In the genomic region with DNA sequence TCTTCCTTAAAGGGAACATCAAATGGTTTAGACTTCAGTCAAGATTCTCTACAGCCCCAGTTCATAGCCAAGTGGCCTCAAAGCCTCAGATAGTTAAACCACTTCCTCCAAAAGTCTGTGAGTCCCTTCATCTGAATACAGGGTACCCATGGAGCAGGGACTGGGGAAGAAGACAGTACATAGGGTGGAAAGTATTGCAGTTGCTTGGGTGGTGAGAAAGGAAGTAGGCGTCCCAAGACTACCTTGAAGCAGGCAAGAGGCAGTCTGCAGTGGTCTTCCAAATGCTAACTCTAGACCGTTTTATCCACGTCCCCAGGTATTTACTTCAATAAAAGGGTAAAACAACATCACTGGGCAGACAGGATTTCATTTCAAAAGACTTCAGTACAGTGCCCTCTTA, we compare ENCODE assay signal across 8 cellular contexts. TPM values are rescaled to one million over a fixed set of nuclear protein-coding genes. Genes with fewer than 3 reads are reported as not detected.
DNase-seq lines count a peak whose midpoint lies in the region; ATAC-seq and TF ChIP-seq lines count a peak whose summit lies in the region.

No MANE protein-coding gene starts in this region.

- H4K20me1 ChIP-seq in OCI-LY7 (ENCODE audit: insufficient read depth, low read length) = peaks cover 7% of the 10 kb centered on the region; the same call in 1 of the 2 replicates
- H4K20me1 ChIP-seq in mammary epithelial cell (ENCODE audit: insufficient read depth, low read length) = no peaks in the 10 kb centered on the region

- POLR2A ChIA-PET in OCI-LY7 (lab: Charles Lee) = interaction anchor here (1.6 kb wide), 1 partner anchor 108 kb away, joined by 7 read pairs; no protein-coding TSS in a partner anchor

- H3K4me1 ChIP-seq in OCI-LY7 (ENCODE audit: insufficient read depth, low read length, poor library complexity, severe bottlenecking) = peaks cover 31% of the 10 kb centered on the region
- peaks cover 15% of the 10 kb centered on the region for H3K4me1 ChIP-seq in mammary epithelial cell (ENCODE audit: insufficient read depth, low read length)
- peaks cover 0 to 11% of the 10 kb centered on the region in 2 donors for H3K4me1 ChIP-seq in muscle layer of duodenum (ENCODE audit: control insufficient read depth in 1 of 2, insufficient read depth in 2 of 2, low read length in 2 of 2)

- ATAC-seq in GM18520 (IDR thresholded peaks at IDR 0.05; ENCODE audit: unreplicated experiment) = no peak
- ATAC-seq in GM19467 (IDR thresholded peaks at IDR 0.05; ENCODE audit: unreplicated experiment) = no peak
- no peak for ATAC-seq in HG03460 (IDR thresholded peaks at IDR 0.05; ENCODE audit: unreplicated experiment)
- no peak for ATAC-seq in HG03159 (IDR thresholded peaks at IDR 0.05; ENCODE audit: unreplicated experiment)

- H3K36me3 ChIP-seq in OCI-LY7 (ENCODE audit: insufficient read depth, low read length) = no peaks in the 10 kb centered on the region
- H3K36me3 ChIP-seq in mammary epithelial cell (ENCODE audit: insufficient read depth, low read length) = no peaks in the 10 kb centered on the region
- H3K36me3 ChIP-seq in muscle layer of duodenum (ENCODE audit: control insufficient read depth in 1 of 2, insufficient read depth in 2 of 2, low read length in 2 of 2) = no peaks in the 10 kb centered on the region

- H2AFZ ChIP-seq in OCI-LY7 (ENCODE audit: low read length) = peak overlapping the region; percentile 48; the same call in 1 of the 2 replicates
- H2AFZ ChIP-seq in mammary epithelial cell (ENCODE audit: low read depth, low read length) = peak overlapping the region; percentile 0

- WGBS in mammary epithelial cell (ENCODE audit: low coverage, missing lambda C conversion rate) = 62% methylated on average over 3 of the region's 3 CpGs

- H3K4me3 ChIP-seq in OCI-LY7 (ENCODE audit: low read depth, low read length, poor library complexity, severe bottlenecking) (peak overlapping the region; percentile 79), mammary epithelial cell (replicated peaks in 1 of 3; ENCODE audit: insufficient read depth in 1 of 3, low read depth in 2 of 3, low read length in 3 of 3) (peak overlapping the region; percentile 65 to 88 (median 78)), muscle layer of duodenum (ENCODE audit: low read depth in 1 of 2, low read length in 2 of 2) (peak overlapping the region; percentile 68 to 88)

- H3K27ac ChIP-seq in OCI-LY7 (ENCODE audit: low read depth, low read length, poor library complexity, severe bottlenecking) (peak overlapping the region; percentile 62), mammary epithelial cell (ENCODE audit: insufficient read depth, low read depth, low read length) (no peak overlapping the region), muscle layer of duodenum (ENCODE audit: low read length) (peak overlapping the region; percentile 69)

- H3K27me3 ChIP-seq in mammary epithelial cell (ENCODE audit: insufficient read depth, low read length) (no peaks in the 10 kb centered on the region), muscle layer of duodenum (ENCODE audit: low read depth, low read length) (no peaks in the 10 kb centered on the region)

- no peak for TF ChIP-seq CTCF in GM13976 (IDR thresholded peaks at IDR 0.05; ENCODE audit: borderline replicate concordance, control extremely low read depth, extremely low read depth, insufficient read depth, missing control alignments)
- TF ChIP-seq CTCF in OCI-LY7 (conservative IDR thresholded peaks at IDR 0.05; ENCODE audit: low read length) = no peak
- no peak for TF ChIP-seq CTCF in mammary epithelial cell (conservative IDR thresholded peaks at IDR 0.05 in 1 of 2, IDR thresholded peaks at IDR 0.05 in 1 of 2; ENCODE audit: extremely low read depth in 1 of 2, insufficient read depth in 1 of 2, low read depth in 1 of 2, low read length in 2 of 2)

- peak; percentile 48 for DNase-seq in GM13976 (ENCODE audit: low spot score)
- DNase-seq in OCI-LY7 (ENCODE audit: low spot score) = peak; percentile 48
- no peak for DNase-seq in mammary epithelial cell

- H3K9me2 ChIP-seq in OCI-LY7 (ENCODE audit: insufficient read depth, low read length) = no peaks in the 10 kb centered on the region

- dilution Hi-C loops in mammary epithelial cell (cut with HindIII; ENCODE audit: low sequenced_read_pairs) = no loop called here

- BruUV-seq in OCI-LY7 (replicated peaks; lab: Mats Ljungman, UMichigan) (TSS peak; percentile 56), mammary epithelial cell (replicated peaks; lab: Mats Ljungman, UMichigan) (TSS peak; percentile 16)

- CTCF ChIA-PET in OCI-LY7 (lab: Charles Lee; ENCODE audit: unreplicated experiment) = no interaction called here
- CTCF ChIA-PET in mammary epithelial cell (lab: Charles Lee; ENCODE audit: low non-redundant PET) = no interaction called here

- peak overlapping the region; percentile 86 for H3K4me2 ChIP-seq in OCI-LY7 (ENCODE audit: low read length)
- H3K4me2 ChIP-seq in mammary epithelial cell (ENCODE audit: insufficient read depth, low read depth, low read length) = peak overlapping the region; percentile 73

- H3K9me3 ChIP-seq in OCI-LY7 (ENCODE audit: low read length) (no peaks in the 10 kb centered on the region), mammary epithelial cell (replicated peaks; ENCODE audit: insufficient read depth, low read length) (no peaks in the 10 kb centered on the region), muscle layer of duodenum (ENCODE audit: control insufficient read depth in 1 of 2, low read length in 2 of 2) (no peaks in the 10 kb centered on the region)

- H3K9ac ChIP-seq in mammary epithelial cell (ENCODE audit: insufficient read depth, low read length) = no peak overlapping the region

- H3K79me2 ChIP-seq in OCI-LY7 (ENCODE audit: insufficient read depth, low read depth, low read length) (peaks cover 44% of the 10 kb centered on the region; the same call in 1 of the 2 replicates), mammary epithelial cell (ENCODE audit: insufficient read depth, low read length) (peaks cover 66% of the 10 kb centered on the region)

- in situ Hi-C loops in GM13976 (cut with MboI; ENCODE audit: low sequenced_read_pairs, unreplicated experiment) (no loop called here), mammary epithelial cell (cut with MboI; ENCODE audit: low sequenced_read_pairs in 2 of 2) (loop anchor here in 1 of 2 donors (10.0 kb wide), 1 partner anchor 124 kb away; no protein-coding TSS in a partner anchor)

- intact Hi-C loops in OCI-LY7 (cut with micrococcal nuclease; ENCODE audit: unreplicated experiment) = loop anchor here (5.0 kb wide), 1 partner anchor 389 kb away; the partner anchor contains the start of gene REV3L
- intact Hi-C loops in mammary epithelial cell (cut with micrococcal nuclease) = no loop called here

RNA-seq across cellular contexts. Expression of gene FYN, which starts 2.0 kb away (rescaled TPM):
- total RNA-seq in OCI-LY7 (2014; rRNA removed; shearing (Covaris generic)) = 57.3 and 65.3 TPM in 2 replicates
- total RNA-seq in OCI-LY7 (2022) (92.9 and 109 TPM in 2 replicates), mammary epithelial cell (100 to 1,000 TPM in 1 of 2 donors, 10 to 100 TPM in 1; 58.0 to 136 TPM)
- 48.3 TPM for polyA plus RNA-seq in mammary epithelial cell
- 82.9 TPM for polyA minus RNA-seq in mammary epithelial cell
